In the genomic region with DNA sequence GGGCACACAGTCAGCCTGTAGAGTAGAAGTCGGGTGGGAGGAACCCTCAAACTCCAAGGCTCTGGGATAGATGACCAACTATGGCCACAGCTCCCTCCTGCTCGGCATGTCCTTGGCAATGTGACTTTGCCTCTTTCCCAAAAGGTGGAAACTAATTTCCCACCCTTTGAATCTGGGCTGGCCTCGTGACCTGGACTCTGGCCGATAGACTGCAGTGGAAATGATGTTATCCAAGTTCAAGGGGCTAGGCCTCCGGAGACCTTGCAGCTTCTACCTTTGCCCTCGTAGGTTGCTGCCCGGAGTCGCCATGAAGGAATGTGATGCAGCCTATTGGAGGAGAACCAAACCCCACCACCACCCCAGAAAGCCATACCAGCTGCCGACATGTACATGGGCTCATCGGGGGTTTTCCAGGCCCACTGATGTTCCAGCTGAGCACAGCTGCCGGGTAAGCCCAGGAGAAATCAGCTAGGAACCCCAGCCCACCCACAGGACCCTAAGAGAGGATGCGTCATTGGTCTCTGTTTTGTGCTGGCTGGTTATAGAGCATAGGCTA, we compare ENCODE assay signal across 1 cellular context.
TF ChIP-seq lines count a peak whose summit lies in the region.

No MANE protein-coding gene starts in this region.

TF ChIP-seq in liver, 16 proteins besides CTCF, POLR2A, EP300 and RAD21:
- TF ChIP-seq REST (IDR thresholded peaks at IDR 0.05), result no peak
- TF ChIP-seq ATF3 (IDR thresholded peaks at IDR 0.05), result no peak
- TF ChIP-seq SP1 (IDR thresholded peaks at IDR 0.05), result no peak
- peak; percentile 33 to 39 for TF ChIP-seq HNF4A (conservative IDR thresholded peaks at IDR 0.05)
- TF ChIP-seq GABPA (IDR thresholded peaks at IDR 0.05 in 1 of 2, conservative IDR thresholded peaks at IDR 0.05 in 1 of 2), result no peak
